ENCODE assay signal across 18 cellular contexts in the genomic region with DNA sequence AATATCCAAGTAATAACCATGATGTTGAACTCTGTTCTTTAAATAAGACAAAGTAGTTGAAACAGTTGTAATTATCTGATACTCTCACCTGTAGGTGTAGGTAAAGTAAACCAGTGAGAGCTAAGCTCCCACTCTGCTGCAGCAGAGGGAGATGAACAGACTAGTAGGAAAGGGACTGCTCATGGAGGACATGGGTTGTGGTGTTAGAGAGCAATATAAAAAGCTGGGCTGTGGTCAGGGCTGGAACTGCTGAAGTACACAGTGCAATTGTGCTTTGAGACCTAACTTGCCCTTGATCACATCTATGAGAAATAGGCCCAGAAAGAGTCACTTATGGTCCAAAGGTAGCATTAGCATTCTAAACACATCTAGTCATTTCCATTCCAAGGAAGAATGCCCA.
DNase-seq lines count a peak whose midpoint lies in the region; ATAC-seq and TF ChIP-seq lines count a peak whose summit lies in the region.
"Had no signal": no experiment of that assay in that cellular context is flagged by ENCODE, and none has a peak within 500 bp of the region (broad histone marks: within the 10 kb centered on the region; RNA-seq: fewer than 3 reads in every experiment).

No MANE protein-coding gene starts in this region.

- H3K27me3 ChIP-seq in RWPE2 (ENCODE audit: insufficient read depth, poor library complexity, severe bottlenecking) (no peaks in the 10 kb centered on the region), endodermal cell (ENCODE audit: control insufficient read depth, insufficient read depth, low read length, poor library complexity, severe bottlenecking) (no peaks in the 10 kb centered on the region), neuronal stem cell (ENCODE audit: control insufficient read depth in 3 of 3, insufficient read depth in 3 of 3, low read depth in 1 of 3, low read length in 3 of 3) (no peaks in the 10 kb centered on the region), body of pancreas (no peaks in the 10 kb centered on the region), brain microvascular endothelial cell (replicated peaks) (no peaks in the 10 kb centered on the region)

- H3K9me3 ChIP-seq in RWPE2 (ENCODE audit: severe bottlenecking) (no peaks in the 10 kb centered on the region), endodermal cell (ENCODE audit: control insufficient read depth, low read length) (no peaks in the 10 kb centered on the region), neuronal stem cell (replicated peaks in 1 of 2; ENCODE audit: control insufficient read depth in 2 of 2, insufficient read depth in 1 of 2, low read depth in 1 of 2, low read length in 2 of 2) (peaks cover 0 to 3% of the 10 kb centered on the region in 2 donors), body of pancreas (no peaks in the 10 kb centered on the region)
- H3K9me3 ChIP-seq: A549, Caco-2 had no signal

- ATAC-seq in RWPE2 (ENCODE audit: low read depth) (no peak), body of pancreas (no peak)
- ATAC-seq: A549 had no signal

- no peak overlapping the region for H2BK12ac ChIP-seq in neuronal stem cell (ENCODE audit: low read length)

- no peaks in the 10 kb centered on the region for H3K36me3 ChIP-seq in RWPE2 (ENCODE audit: low read depth)
- no peaks in the 10 kb centered on the region for H3K36me3 ChIP-seq in endodermal cell (ENCODE audit: control insufficient read depth, insufficient read depth, low read length)
- H3K36me3 ChIP-seq in neuronal stem cell (replicated peaks in 1 of 2; ENCODE audit: control insufficient read depth in 2 of 2, insufficient read depth in 2 of 2, low read length in 2 of 2), result no peaks in the 10 kb centered on the region
- H3K36me3 ChIP-seq in body of pancreas (replicated peaks in 1 of 2; ENCODE audit: insufficient read depth in 1 of 2, low read depth in 2 of 2), result no peaks in the 10 kb centered on the region
- H3K36me3 ChIP-seq in brain microvascular endothelial cell (replicated peaks), result no peaks in the 10 kb centered on the region

- H3K27me3 Mint-ChIP-seq in endodermal cell (ENCODE audit: insufficient read depth), result no peaks in the 10 kb centered on the region
- H3K27me3 Mint-ChIP-seq: CD4-positive, alpha-beta T cell had no signal

- no peak overlapping the region for H3K9ac ChIP-seq in endodermal cell (ENCODE audit: extremely low read depth, low read length, poor library complexity, severe bottlenecking)
- no peak overlapping the region for H3K9ac ChIP-seq in neuronal stem cell (ENCODE audit: low read depth, low read length, poor library complexity)

- H3K4me1 ChIP-seq in RWPE2 (ENCODE audit: insufficient read depth, poor library complexity, severe bottlenecking) (peaks cover 19% of the 10 kb centered on the region), endodermal cell (ENCODE audit: control insufficient read depth, insufficient read depth, low read length) (no peaks in the 10 kb centered on the region), neuronal stem cell (ENCODE audit: control insufficient read depth in 2 of 2, insufficient read depth in 1 of 2, low read depth in 1 of 2, low read length in 2 of 2) (no peaks in the 10 kb centered on the region), body of pancreas (no peaks in the 10 kb centered on the region)
- H3K4me1 ChIP-seq: A549 had no signal

- H3K4ac ChIP-seq in neuronal stem cell (ENCODE audit: low read length), result no peak overlapping the region

- no peak overlapping the region for H3K4me3 Mint-ChIP-seq in endodermal cell
- H3K4me3 Mint-ChIP-seq: CD4-positive, alpha-beta T cell; H9 had no signal

- no peak overlapping the region for H4K8ac ChIP-seq in neuronal stem cell (ENCODE audit: low read depth, low read length)

- H2AK5ac ChIP-seq in neuronal stem cell (ENCODE audit: low read depth, low read length), result no peak overlapping the region

- H3K27ac ChIP-seq in RWPE2 (ENCODE audit: poor library complexity, severe bottlenecking) (peak overlapping the region; percentile 97), endodermal cell (ENCODE audit: low read depth, low read length) (no peak overlapping the region), neuronal stem cell (replicated peaks; ENCODE audit: low read length) (no peak overlapping the region), body of pancreas (no peak overlapping the region), brain microvascular endothelial cell (no peak overlapping the region)
- H3K27ac ChIP-seq: 22Rv1, A549, C4-2B had no signal

- no peak for TF ChIP-seq POLR2A in body of pancreas (IDR thresholded peaks at IDR 0.05)

- peak overlapping the region; percentile 46 for H2AFZ ChIP-seq in neuronal stem cell (ENCODE audit: low read length)

- H3K4me1 Mint-ChIP-seq in endodermal cell, result peaks cover 1% of the 10 kb centered on the region

- in situ Hi-C loops in brain microvascular endothelial cell (cut with HindIII; ENCODE audit: low pct_ligation_motif_present, low sequenced_read_pairs), result no loop called here

- H2BK15ac ChIP-seq in neuronal stem cell (ENCODE audit: low read length), result no peak overlapping the region

- intact Hi-C loops in body of pancreas (cut with DNase I), result no loop called here

- no peak overlapping the region for H3K18ac ChIP-seq in neuronal stem cell (ENCODE audit: low read length)

- no peak overlapping the region for H3K14ac ChIP-seq in neuronal stem cell (ENCODE audit: low read length)

- no peak overlapping the region for H2BK5ac ChIP-seq in neuronal stem cell (ENCODE audit: low read length)

- H3K79me1 ChIP-seq in neuronal stem cell (ENCODE audit: low read depth, low read length), result no peaks in the 10 kb centered on the region

- H2BK120ac ChIP-seq in neuronal stem cell (ENCODE audit: low read depth, low read length), result no peak overlapping the region

- H3K4me2 ChIP-seq in neuronal stem cell (ENCODE audit: insufficient read depth, low read length, poor library complexity, severe bottlenecking), result no peak overlapping the region
- H3K4me2 ChIP-seq: A549 had no signal

- no peak overlapping the region for H4K91ac ChIP-seq in neuronal stem cell (ENCODE audit: low read depth, low read length, poor library complexity)

- TF ChIP-seq CTCF in RWPE2 (IDR thresholded peaks at IDR 0.05; ENCODE audit: poor library complexity, severe bottlenecking) (no peak), endodermal cell (conservative IDR thresholded peaks at IDR 0.05) (peak; percentile 29), body of pancreas (IDR thresholded peaks at IDR 0.05) (no peak), brain microvascular endothelial cell (IDR thresholded peaks at IDR 0.05; ENCODE audit: low read depth, low read length, missing control alignments) (no peak)

- no peak overlapping the region for H3K4me3 ChIP-seq in RWPE2 (ENCODE audit: severe bottlenecking)
- no peak overlapping the region for H3K4me3 ChIP-seq in endodermal cell (ENCODE audit: low read length)
- H3K4me3 ChIP-seq in neuronal stem cell (ENCODE audit: low read length in 2 of 2), result no peak overlapping the region
- H3K4me3 ChIP-seq in body of pancreas, result no peak overlapping the region
- no peak overlapping the region for H3K4me3 ChIP-seq in brain microvascular endothelial cell (ENCODE audit: low read depth, low read length)
- H3K4me3 ChIP-seq: A549 had no signal

- DNase-seq in DMS53 (lab: John Stamatoyannopoulos, UW), result peak; percentile 2
- no peak for DNase-seq in DMS53 treated with DMSO at 0.1 percent for 48 hours (lab: John Stamatoyannopoulos, UW; ENCODE audit: unreplicated experiment)
- no peak for DNase-seq in RWPE2 (ENCODE audit: low spot score)
- no peak for DNase-seq in endodermal cell
- no peak for DNase-seq in neuronal stem cell (ENCODE audit: low spot score)
- no peak for DNase-seq in body of pancreas
- DNase-seq in HK-2 (ENCODE audit: unreplicated experiment), result no peak
- DNase-seq in brain microvascular endothelial cell, result no peak
- DNase-seq: AML-193; Caco-2; CD4-positive, alpha-beta T cell; DMS79 treated with DMSO at 0.1 percent for 48 hours; GF-D8; GOT3; H9 had no signal

- no peaks in the 10 kb centered on the region for H3K9me3 Mint-ChIP-seq in endodermal cell
- H3K9me3 Mint-ChIP-seq: CD4-positive, alpha-beta T cell; H9 had no signal

- H3K27ac Mint-ChIP-seq in endodermal cell, result no peak overlapping the region
- H3K27ac Mint-ChIP-seq: CD4-positive, alpha-beta T cell had no signal

- no peaks in the 10 kb centered on the region for H3K36me3 Mint-ChIP-seq in endodermal cell (ENCODE audit: low read depth)

- no peak overlapping the region for H3K23ac ChIP-seq in neuronal stem cell (ENCODE audit: low read depth, low read length, poor library complexity)
